ENCODE assay signal across 19 cellular contexts in the genomic region with DNA sequence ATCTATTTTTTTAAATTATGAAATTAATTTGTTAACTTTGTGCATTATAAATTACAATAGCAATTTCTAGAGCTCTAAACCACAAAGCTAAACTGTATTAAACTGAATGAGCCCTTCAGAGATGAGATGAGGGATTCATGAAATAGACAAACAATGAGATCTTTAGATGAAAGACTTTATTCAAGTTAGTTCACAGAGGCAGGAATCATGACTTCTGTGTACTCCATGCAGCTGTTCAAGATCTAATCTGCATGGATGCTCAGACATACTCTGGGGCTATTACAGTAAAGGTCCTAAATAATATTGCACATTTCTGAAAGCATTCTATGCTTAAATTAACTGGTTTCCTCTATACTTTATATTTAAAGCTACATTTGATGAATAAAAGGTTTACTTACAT.
"Had no signal": no experiment of that assay in that cellular context is flagged by ENCODE, and none has a peak within 500 bp of the region (broad histone marks: within the 10 kb centered on the region; RNA-seq: fewer than 3 reads in every experiment).

No MANE protein-coding gene starts in this region.

- H3K9ac ChIP-seq: parathyroid adenoma had no signal

- H3K36me3 ChIP-seq: cardiac muscle cell, transverse colon, vagina had no signal

- H3K4me1 ChIP-seq: parathyroid adenoma, vagina had no signal

- DNase-seq: activated CD4-positive, alpha-beta T cell treated with anti-CD3 and anti-CD28 coated beads for 1 hour; activated CD4-positive, alpha-beta T cell treated with anti-CD3 and anti-CD28 coated beads, Interleukin-2, amount 50 U/mL, for 48 hours; activated naive CD4-positive, alpha-beta T cell treated with anti-CD3 and anti-CD28 coated beads, Interleukin-2, amount 10 ng/mL, durations not matched to agents 7 days and 5 days; foreskin fibroblast; heart left ventricle; immature natural killer cell; left cardiac atrium; naive thymus-derived CD4-positive, alpha-beta T cell; retina; stimulated activated CD4-positive, alpha-beta T cell treated with anti-CD3 and anti-CD28 coated beads, Interleukin-4, amount 100 ng/mL, for 1 hour; stimulated activated naive B cell treated with anti-CD40 and anti-IgM and Interleukin-4, amounts not matched to agents 10 μg/mL and 1 μg/mL and 100 μg/mL, for 72 hours; transverse colon had no signal

- ATAC-seq: heart left ventricle; left cardiac atrium; naive thymus-derived CD4-positive, alpha-beta T cell; stimulated activated naive B cell treated with anti-CD40 and anti-IgM and Interleukin-4, amounts not matched to agents 10 μg/mL and 1 μg/mL and 100 μg/mL, for 72 hours had no signal

- H3K79me2 ChIP-seq: parathyroid adenoma had no signal

- H3K4me1 Mint-ChIP-seq: activated naive CD4-positive, alpha-beta T cell treated with anti-CD3 and anti-CD28 coated beads, Interleukin-2, amount 10 ng/mL, durations not matched to agents 7 days and 5 days; immature natural killer cell had no signal

- FAIRE-seq: colon, endothelial cell of umbilical vein had no signal

- H3K4me3 Mint-ChIP-seq: activated naive CD4-positive, alpha-beta T cell treated with anti-CD3 and anti-CD28 coated beads, Interleukin-2, amount 10 ng/mL, durations not matched to agents 7 days and 5 days; immature natural killer cell; naive thymus-derived CD4-positive, alpha-beta T cell; stimulated activated naive B cell treated with anti-CD40 and anti-IgM and Interleukin-4, amounts not matched to agents 10 μg/mL and 1 μg/mL and 100 μg/mL, for 72 hours had no signal

- H3K27me3 Mint-ChIP-seq: activated naive CD4-positive, alpha-beta T cell treated with anti-CD3 and anti-CD28 coated beads, Interleukin-2, amount 10 ng/mL, durations not matched to agents 7 days and 5 days; naive thymus-derived CD4-positive, alpha-beta T cell; stimulated activated naive B cell treated with anti-CD40 and anti-IgM and Interleukin-4, amounts not matched to agents 10 μg/mL and 1 μg/mL and 100 μg/mL, for 72 hours had no signal

- H3K27ac ChIP-seq: cardiac muscle cell, heart left ventricle, parathyroid adenoma, transverse colon, vagina had no signal

- H3K4me3 ChIP-seq: cardiac muscle cell, heart left ventricle, lung, transverse colon, vagina had no signal

- H3K27me3 ChIP-seq: cardiac muscle cell, heart left ventricle, transverse colon, vagina had no signal

- H2AFZ ChIP-seq: parathyroid adenoma had no signal

- H3K27ac Mint-ChIP-seq: activated naive CD4-positive, alpha-beta T cell treated with anti-CD3 and anti-CD28 coated beads, Interleukin-2, amount 10 ng/mL, durations not matched to agents 7 days and 5 days; activated T-helper 2 cell treated with anti-CD3 and anti-CD28 coated beads, Interferon-gamma antibody, Interleukin-2, Interleukin-4, amounts not matched to agents 10 μg/mL and 5 μg/mL and 100 μg/mL, durations not matched to agents 14 hours and 24 hours and 36 hours; immature natural killer cell; naive thymus-derived CD4-positive, alpha-beta T cell; stimulated activated naive B cell treated with anti-CD40 and anti-IgM and Interleukin-4, amounts not matched to agents 10 μg/mL and 1 μg/mL and 100 μg/mL, for 72 hours had no signal
